In the genomic region with DNA sequence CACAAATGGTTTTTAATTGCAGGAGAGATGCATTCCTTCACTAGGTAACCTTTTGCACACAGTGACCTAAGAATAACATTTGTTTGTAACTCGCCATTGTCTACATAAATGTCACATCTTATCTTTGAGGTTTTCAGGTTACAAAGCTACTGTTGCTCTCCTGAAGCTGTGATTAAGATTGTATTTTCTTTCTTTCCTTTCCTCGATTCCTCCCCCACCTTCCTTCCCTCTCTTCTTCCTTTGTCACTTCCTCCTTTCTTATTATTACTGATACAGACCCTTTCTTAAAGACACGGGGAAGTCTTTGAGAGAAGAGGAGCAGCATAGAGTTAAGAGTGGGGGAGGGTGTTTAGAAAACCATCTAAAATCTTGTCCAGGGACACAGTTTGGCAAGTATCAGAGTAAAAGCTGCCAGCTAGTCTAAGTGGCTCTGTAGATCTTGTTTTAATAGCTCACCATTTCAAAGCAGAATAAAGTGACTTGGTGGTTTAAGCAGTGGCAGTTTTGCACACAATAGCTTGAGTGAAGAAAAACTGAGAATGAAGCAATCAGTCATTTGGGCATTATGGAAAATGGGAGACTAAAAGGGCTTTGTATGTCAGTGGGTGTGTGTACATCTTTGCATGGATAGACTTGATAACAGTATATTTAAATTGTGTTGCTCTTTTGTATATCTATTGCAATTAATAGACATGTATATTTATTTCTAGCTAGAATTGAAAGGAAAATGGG, we compare ENCODE assay signal across 13 cellular contexts. TPM values are rescaled to one million over a fixed set of nuclear protein-coding genes. Genes with fewer than 3 reads are reported as not detected.
DNase-seq lines count a peak whose midpoint lies in the region; ATAC-seq lines count a peak whose summit lies in the region.
"Had no signal": no experiment of that assay in that cellular context is flagged by ENCODE, and none has a peak within 500 bp of the region (broad histone marks: within the 10 kb centered on the region; RNA-seq: fewer than 3 reads in every experiment).

No MANE protein-coding gene starts in this region.

- peaks cover 7% of the 10 kb centered on the region for H3K27me3 Mint-ChIP-seq in CD4-positive, CD25-positive, alpha-beta regulatory T cell
- H3K27me3 Mint-ChIP-seq in activated naive CD8-positive, alpha-beta T cell treated with anti-CD3 and anti-CD28 coated beads, Interleukin-2, amount 50 U/mL, for 24 hours, result no peaks in the 10 kb centered on the region
- H3K27me3 Mint-ChIP-seq in naive thymus-derived CD4-positive, alpha-beta T cell, result no peaks in the 10 kb centered on the region

- no peak for DNase-seq in CD4-positive, CD25-positive, alpha-beta regulatory T cell
- DNase-seq in activated naive CD8-positive, alpha-beta T cell treated with anti-CD3 and anti-CD28 coated beads, Interleukin-2, amount 50 U/mL, for 24 hours, result no peak
- DNase-seq in naive thymus-derived CD4-positive, alpha-beta T cell, result no peak
- DNase-seq in NCI-H1092 treated with DMSO at 0.1 percent for 48 hours (lab: John Stamatoyannopoulos, UW) (no peak), HK-2 (ENCODE audit: unreplicated experiment) (no peak)
- DNase-seq: DMS 273 treated with DMSO at 0.1 percent for 48 hours; esophagus squamous epithelium; stimulated activated CD4-positive, alpha-beta T cell treated with anti-CD3 and anti-CD28 coated beads, Interleukin-12 subunit alpha, Interleukin-12 subunit beta, amount 100 ng/mL, for 4 hours had no signal

- H3K36me3 Mint-ChIP-seq in CD4-positive, CD25-positive, alpha-beta regulatory T cell, result no peaks in the 10 kb centered on the region
- peaks cover 6% of the 10 kb centered on the region for H3K36me3 Mint-ChIP-seq in activated naive CD8-positive, alpha-beta T cell treated with anti-CD3 and anti-CD28 coated beads, Interleukin-2, amount 50 U/mL, for 24 hours (ENCODE audit: low read depth)
- H3K36me3 Mint-ChIP-seq in naive thymus-derived CD4-positive, alpha-beta T cell, result peaks cover 0 to 8% (median 0%) of the 10 kb centered on the region in 5 donors
- H3K36me3 Mint-ChIP-seq: stimulated activated effector memory CD8-positive, alpha-beta T cell treated with anti-CD3 and anti-CD28 coated beads, Interleukin-12 subunit alpha, Interleukin-12 subunit beta, amount 100 ng/mL, for 72 hours had no signal

- H3K9me3 ChIP-seq in CD4-positive, CD25-positive, alpha-beta regulatory T cell (ENCODE audit: control insufficient read depth in 2 of 2, low read length in 2 of 2), result no peaks in the 10 kb centered on the region
- H3K9me3 ChIP-seq in KOPT-K1 (ENCODE audit: insufficient read depth, low read length, poor library complexity, severe bottlenecking), result no peaks in the 10 kb centered on the region
- H3K9me3 ChIP-seq in naive thymus-derived CD4-positive, alpha-beta T cell (ENCODE audit: control insufficient read depth in 2 of 3, low read length in 3 of 3), result no peaks in the 10 kb centered on the region
- H3K9me3 ChIP-seq: esophagus squamous epithelium had no signal

- H3K36me3 ChIP-seq in CD4-positive, CD25-positive, alpha-beta regulatory T cell (ENCODE audit: control insufficient read depth, insufficient read depth, low read length), result no peaks in the 10 kb centered on the region
- no peaks in the 10 kb centered on the region; the same call in 1 of the 2 replicates for H3K36me3 ChIP-seq in KOPT-K1 (ENCODE audit: insufficient read depth, low read length)
- H3K36me3 ChIP-seq in naive thymus-derived CD4-positive, alpha-beta T cell (ENCODE audit: control insufficient read depth in 2 of 3, insufficient read depth in 3 of 3, low read length in 3 of 3), result no peaks in the 10 kb centered on the region
- H3K36me3 ChIP-seq: esophagus squamous epithelium had no signal

- CTCF ChIA-PET in naive thymus-derived CD4-positive, alpha-beta T cell (lab: Charles Lee), result interaction anchor here (1.7 kb wide), 1 partner anchor 16 kb away, joined by 3 read pairs; no protein-coding TSS in a partner anchor

- H3K4me1 Mint-ChIP-seq in CD4-positive, CD25-positive, alpha-beta regulatory T cell, result peaks cover 12 to 60% (median 17%) of the 10 kb centered on the region in 4 donors
- H3K4me1 Mint-ChIP-seq in activated naive CD8-positive, alpha-beta T cell treated with anti-CD3 and anti-CD28 coated beads, Interleukin-2, amount 50 U/mL, for 24 hours, result peaks cover 64% of the 10 kb centered on the region
- H3K4me1 Mint-ChIP-seq in naive thymus-derived CD4-positive, alpha-beta T cell, result peaks cover 52 to 87% (median 80%) of the 10 kb centered on the region in 7 donors

- peak overlapping the region; percentile 28 for H3K4me3 ChIP-seq in CD4-positive, CD25-positive, alpha-beta regulatory T cell (ENCODE audit: low read depth, low read length)
- no peak overlapping the region for H3K4me3 ChIP-seq in naive thymus-derived CD4-positive, alpha-beta T cell (ENCODE audit: low read length)
- H3K4me3 ChIP-seq: esophagus squamous epithelium had no signal

- peak overlapping the region in 2 of 4 donors; percentile 33 to 39 for H3K4me3 Mint-ChIP-seq in CD4-positive, CD25-positive, alpha-beta regulatory T cell
- H3K4me3 Mint-ChIP-seq in activated naive CD8-positive, alpha-beta T cell treated with anti-CD3 and anti-CD28 coated beads, Interleukin-2, amount 50 U/mL, for 24 hours, result peak overlapping the region; percentile 19
- peak overlapping the region; percentile 22 to 81 (median 60) for H3K4me3 Mint-ChIP-seq in naive thymus-derived CD4-positive, alpha-beta T cell
- H3K4me3 Mint-ChIP-seq: stimulated activated effector memory CD8-positive, alpha-beta T cell treated with anti-CD3 and anti-CD28 coated beads, Interleukin-12 subunit alpha, Interleukin-12 subunit beta, amount 100 ng/mL, for 72 hours had no signal

- H3K27me3 ChIP-seq in CD4-positive, CD25-positive, alpha-beta regulatory T cell (ENCODE audit: control insufficient read depth, insufficient read depth, low read length), result no peaks in the 10 kb centered on the region
- H3K27me3 ChIP-seq in naive thymus-derived CD4-positive, alpha-beta T cell (ENCODE audit: control insufficient read depth in 2 of 2, insufficient read depth in 2 of 2, low read length in 2 of 2), result no peaks in the 10 kb centered on the region
- H3K27me3 ChIP-seq: esophagus squamous epithelium had no signal

- intact Hi-C loops in naive thymus-derived CD4-positive, alpha-beta T cell (cut with micrococcal nuclease), result loop anchor here in 1 of 2 donors (1.0 kb wide), 1 partner anchor 8 kb away; no protein-coding TSS in a partner anchor

- no peaks in the 10 kb centered on the region for H3K9me3 Mint-ChIP-seq in CD4-positive, CD25-positive, alpha-beta regulatory T cell
- no peaks in the 10 kb centered on the region for H3K9me3 Mint-ChIP-seq in activated naive CD8-positive, alpha-beta T cell treated with anti-CD3 and anti-CD28 coated beads, Interleukin-2, amount 50 U/mL, for 24 hours
- H3K9me3 Mint-ChIP-seq in naive thymus-derived CD4-positive, alpha-beta T cell, result no peaks in the 10 kb centered on the region
- H3K9me3 Mint-ChIP-seq: activated naive CD4-positive, alpha-beta T cell treated with anti-CD3 and anti-CD28 coated beads, Interleukin-2, amount 50 U/mL, for 72 hours; stimulated activated effector memory CD8-positive, alpha-beta T cell treated with anti-CD3 and anti-CD28 coated beads, Interleukin-12 subunit alpha, Interleukin-12 subunit beta, amount 100 ng/mL, for 72 hours had no signal

- no peak overlapping the region for H3K27ac ChIP-seq in CD4-positive, CD25-positive, alpha-beta regulatory T cell (ENCODE audit: insufficient read depth, low read length, poor library complexity, severe bottlenecking)
- peak overlapping the region; percentile 44 for H3K27ac ChIP-seq in KOPT-K1 (ENCODE audit: low read depth, low read length, poor library complexity, severe bottlenecking)
- no peak overlapping the region for H3K27ac ChIP-seq in naive thymus-derived CD4-positive, alpha-beta T cell (ENCODE audit: low read depth, low read length)

- peak overlapping the region in 2 of 3 donors; percentile 4 to 11 for H3K27ac Mint-ChIP-seq in CD4-positive, CD25-positive, alpha-beta regulatory T cell
- H3K27ac Mint-ChIP-seq in activated naive CD8-positive, alpha-beta T cell treated with anti-CD3 and anti-CD28 coated beads, Interleukin-2, amount 50 U/mL, for 24 hours, result peak overlapping the region; percentile 43
- H3K27ac Mint-ChIP-seq in naive thymus-derived CD4-positive, alpha-beta T cell, result peak overlapping the region in 8 of 9 donors; percentile 52 to 78 (median 62)
- H3K27ac Mint-ChIP-seq: stimulated activated effector memory CD8-positive, alpha-beta T cell treated with anti-CD3 and anti-CD28 coated beads, Interleukin-12 subunit alpha, Interleukin-12 subunit beta, amount 100 ng/mL, for 72 hours had no signal

- no peaks in the 10 kb centered on the region for H3K4me1 ChIP-seq in CD4-positive, CD25-positive, alpha-beta regulatory T cell (ENCODE audit: control insufficient read depth, insufficient read depth, low read length, poor library complexity, severe bottlenecking)
- peaks cover 0 to 40% of the 10 kb centered on the region in 2 donors for H3K4me1 ChIP-seq in naive thymus-derived CD4-positive, alpha-beta T cell (ENCODE audit: control insufficient read depth in 2 of 2, insufficient read depth in 2 of 2, low read length in 2 of 2)

- POLR2A ChIA-PET in naive thymus-derived CD4-positive, alpha-beta T cell (lab: Charles Lee), result interaction anchor here (0.5 to 1.5 kb wide), 4 partner anchors 9 to 368 kb away, joined by 3 to 5 read pairs (median 3); no protein-coding TSS in a partner anchor

- no peak for ATAC-seq in CD4-positive, CD25-positive, alpha-beta regulatory T cell (ENCODE audit: low read depth in 2 of 2)
- peak; percentile 45 for ATAC-seq in activated naive CD8-positive, alpha-beta T cell treated with anti-CD3 and anti-CD28 coated beads, Interleukin-2, amount 50 U/mL, for 24 hours
- ATAC-seq in naive thymus-derived CD4-positive, alpha-beta T cell, result no peak
- no peak for ATAC-seq in GM19395 (IDR thresholded peaks at IDR 0.05; ENCODE audit: unreplicated experiment)
- ATAC-seq in HG03354 (IDR thresholded peaks at IDR 0.05; ENCODE audit: poor library complexity, severe bottlenecking, unreplicated experiment), result no peak
- ATAC-seq: activated naive CD4-positive, alpha-beta T cell treated with anti-CD3 and anti-CD28 coated beads, Interleukin-2, amount 50 U/mL, for 72 hours; stimulated activated effector memory CD8-positive, alpha-beta T cell treated with anti-CD3 and anti-CD28 coated beads, Interleukin-12 subunit alpha, Interleukin-12 subunit beta, amount 100 ng/mL, for 72 hours had no signal

RNA-seq across cellular contexts. Expression of gene CERS6, which starts 10.9 kb away (rescaled TPM):
- total RNA-seq in CD4-positive, CD25-positive, alpha-beta regulatory T cell, result 5.2 TPM
- polyA plus RNA-seq in CD4-positive, CD25-positive, alpha-beta regulatory T cell, result 1 to 10 TPM; 1.3 to 5.3 (median 2.5) TPM
- 10 to 100 TPM; 17.3 to 28.4 (median 20.9) TPM for total RNA-seq in naive thymus-derived CD4-positive, alpha-beta T cell
- polyA plus RNA-seq in naive thymus-derived CD4-positive, alpha-beta T cell, result 10 to 100 TPM in 1 of 2 donors, 1 to 10 TPM in 1; 9.1 to 15.4 TPM

Comparison
In these comparisons a context has a peak if more than half of its experiments do, and no peak if none do; other contexts are left out.
1. H3K27ac Mint-ChIP-seq: peak in every context shown above with its lines; median percentile 62 in naive thymus-derived CD4-positive, alpha-beta T cell; 43 in activated naive CD8-positive, alpha-beta T cell treated with anti-CD3 and anti-CD28 coated beads, Interleukin-2, amount 50 U/mL, for 24 hours; 8 in CD4-positive, CD25-positive, alpha-beta regulatory T cell.